In the genomic region with DNA sequence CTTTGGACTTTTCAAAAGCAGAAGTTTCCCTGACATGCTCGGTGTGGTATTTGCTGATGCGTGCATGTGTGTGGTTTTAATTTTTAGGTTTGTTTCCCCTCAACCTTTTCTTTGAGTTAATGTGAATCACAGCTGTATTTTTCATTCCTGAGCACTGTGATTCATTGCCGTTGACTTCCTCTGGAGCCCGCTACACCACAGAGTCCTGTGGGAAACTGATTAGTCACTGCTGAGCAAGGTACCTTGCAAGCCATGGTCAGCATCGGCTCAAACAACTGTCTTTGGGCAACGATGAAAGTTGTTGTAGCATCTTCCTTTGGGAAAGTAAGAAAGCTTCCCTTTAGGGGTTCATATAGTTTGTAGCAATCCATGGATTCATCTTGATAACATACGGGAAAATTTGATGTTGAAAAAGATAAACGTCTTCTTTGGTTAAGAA, we compare ENCODE assay signal across 8 cellular contexts. TPM values are rescaled to one million over a fixed set of nuclear protein-coding genes. Genes with fewer than 3 reads are reported as not detected.
DNase-seq lines count a peak whose midpoint lies in the region; ATAC-seq, FAIRE-seq and TF ChIP-seq lines count a peak whose summit lies in the region.

No MANE protein-coding gene starts in this region.

- CTCF ChIA-PET in Panc1 (lab: Charles Lee) = interaction anchor here (0.6 to 1.1 kb wide), 3 partner anchors 32 to 160 kb away, joined by 3 to 13 read pairs (median 4); no protein-coding TSS in a partner anchor

- H3K36me3 ChIP-seq in Panc1 (ENCODE audit: control insufficient read depth, insufficient read depth, low read length) = no peaks in the 10 kb centered on the region
- no peaks in the 10 kb centered on the region for H3K36me3 ChIP-seq in psoas muscle (ENCODE audit: insufficient read depth in 1 of 2, low read depth in 1 of 2)
- H3K36me3 ChIP-seq in small intestine (ENCODE audit: control insufficient read depth in 2 of 2, insufficient read depth in 2 of 2, low read length in 2 of 2) = no peaks in the 10 kb centered on the region

- 44 to 48% (median 45%) methylated on average over 8 of the region's 8 CpGs for WGBS in psoas muscle, 3 donors
- 44 to 78% (median 65%) methylated on average over 8 of the region's 8 CpGs for WGBS in small intestine, 3 donors

- H3K4me1 ChIP-seq in Panc1 (ENCODE audit: control insufficient read depth, insufficient read depth, low read length) (peaks cover 26% of the 10 kb centered on the region), psoas muscle (peaks cover 22% of the 10 kb centered on the region), small intestine (ENCODE audit: control insufficient read depth in 2 of 2, insufficient read depth in 1 of 2, low read depth in 1 of 2, low read length in 1 of 2) (peaks cover 0 to 3% of the 10 kb centered on the region in 2 donors)

- TF ChIP-seq CTCF in Panc1 (IDR thresholded peaks at IDR 0.05) (peak; percentile 44; the same call in 1 of the 2 replicates), psoas muscle (IDR thresholded peaks at IDR 0.05) (no peak)

- H3K27me3 ChIP-seq in Panc1 (ENCODE audit: control insufficient read depth, insufficient read depth, low read length) (no peaks in the 10 kb centered on the region), psoas muscle (ENCODE audit: insufficient read depth in 3 of 3, low read length in 2 of 3) (no peaks in the 10 kb centered on the region), small intestine (ENCODE audit: control insufficient read depth in 2 of 2, insufficient read depth in 2 of 2, low read length in 2 of 2) (no peaks in the 10 kb centered on the region)

- DNase-seq in GM04504 (ENCODE audit: low read depth) = peak; percentile 98
- DNase-seq in Panc1 (ENCODE audit: low read depth, low spot score) = peak; percentile 93
- peak; percentile 89 for DNase-seq in fibroblast of gingiva (ENCODE audit: low read depth)
- DNase-seq in psoas muscle = peak; percentile 33 to 62
- DNase-seq in small intestine = no peak
- no peak for DNase-seq in NCI-H187 treated with DMSO at 0.1 percent for 48 hours (lab: John Stamatoyannopoulos, UW)
- DNase-seq in NCI-H1436 treated with DMSO at 0.1 percent for 48 hours (lab: John Stamatoyannopoulos, UW) = no peak

- H3K9me3 ChIP-seq in Panc1 (ENCODE audit: control insufficient read depth, insufficient read depth, low read depth, low read length) (peaks cover 18% of the 10 kb centered on the region; the same call in 1 of the 2 replicates), psoas muscle (no peaks in the 10 kb centered on the region), small intestine (ENCODE audit: control insufficient read depth, low read depth) (no peaks in the 10 kb centered on the region)

- in situ Hi-C loops in Panc1 (cut with HindIII; ENCODE audit: low pct_unique_long_range_greater_than_20kb, low sequenced_read_pairs) = no loop called here

- H3K27ac ChIP-seq in Panc1 (ENCODE audit: low read length) (peak overlapping the region; percentile 86), psoas muscle (peak overlapping the region; percentile 37), small intestine (ENCODE audit: low read depth in 1 of 2, low read length in 1 of 2) (no peak overlapping the region)

- intact Hi-C loops in Panc1 (cut with micrococcal nuclease; ENCODE audit: unreplicated experiment) (loop anchor here (2.0 kb wide), 1 partner anchor 71 kb away; no protein-coding TSS in a partner anchor), psoas muscle (cut with DNase I) (no loop called here)

- POLR2A ChIA-PET in Panc1 (lab: Charles Lee) = no interaction called here

- FAIRE-seq in small intestine (lab: Jason Lieb, UNC) = no peak

- ATAC-seq in Panc1 (peak; percentile 100), psoas muscle (peak; percentile 61 to 85 (median 82)), HG03460 (IDR thresholded peaks at IDR 0.05; ENCODE audit: unreplicated experiment) (no peak)

- no TSS peak for BruUV-seq in Panc1 (replicated peaks; lab: Mats Ljungman, UMichigan)

- H3K4me3 ChIP-seq in Panc1 (ENCODE audit: low read depth in 2 of 2, low read length in 2 of 2) (no peak overlapping the region), psoas muscle (no peak overlapping the region), small intestine (ENCODE audit: low read depth in 1 of 2, low read length in 2 of 2) (no peak overlapping the region)

RNA-seq across cellular contexts. Expression of gene RIN2, which starts 57.5 kb away (rescaled TPM):
- total RNA-seq in Panc1 (2021; ENCODE audit: unreplicated experiment) = 25.0 TPM
- 13.8 TPM for polyA plus RNA-seq in Panc1 (2012; ENCODE audit: insufficient read length)
- 10 to 100 TPM; 18.9 to 33.4 (median 25.1) TPM for total RNA-seq in psoas muscle
- polyA plus RNA-seq in psoas muscle = 1 to 10 TPM; 4.4 to 9.6 (median 5.5) TPM
- 10 to 100 TPM; 14.3 to 17.0 (median 17.0) TPM for polyA plus RNA-seq in small intestine

Comparison
In these comparisons a context has a peak if more than half of its experiments do, and no peak if none do; other contexts are left out.
1. DNase-seq: peak in GM04504 (single experiment), Panc1 (single experiment), fibroblast of gingiva (single experiment) and psoas muscle (2 of 2); none in small intestine (single experiment), NCI-H187 treated with DMSO at 0.1 percent for 48 hours (single experiment) and NCI-H1436 treated with DMSO at 0.1 percent for 48 hours (single experiment).
2. H3K27ac ChIP-seq: peak in Panc1 (single experiment) and psoas muscle (single experiment); none in small intestine (0 of 2).